8 cellular contexts compared by ENCODE assay signal in the genomic region with DNA sequence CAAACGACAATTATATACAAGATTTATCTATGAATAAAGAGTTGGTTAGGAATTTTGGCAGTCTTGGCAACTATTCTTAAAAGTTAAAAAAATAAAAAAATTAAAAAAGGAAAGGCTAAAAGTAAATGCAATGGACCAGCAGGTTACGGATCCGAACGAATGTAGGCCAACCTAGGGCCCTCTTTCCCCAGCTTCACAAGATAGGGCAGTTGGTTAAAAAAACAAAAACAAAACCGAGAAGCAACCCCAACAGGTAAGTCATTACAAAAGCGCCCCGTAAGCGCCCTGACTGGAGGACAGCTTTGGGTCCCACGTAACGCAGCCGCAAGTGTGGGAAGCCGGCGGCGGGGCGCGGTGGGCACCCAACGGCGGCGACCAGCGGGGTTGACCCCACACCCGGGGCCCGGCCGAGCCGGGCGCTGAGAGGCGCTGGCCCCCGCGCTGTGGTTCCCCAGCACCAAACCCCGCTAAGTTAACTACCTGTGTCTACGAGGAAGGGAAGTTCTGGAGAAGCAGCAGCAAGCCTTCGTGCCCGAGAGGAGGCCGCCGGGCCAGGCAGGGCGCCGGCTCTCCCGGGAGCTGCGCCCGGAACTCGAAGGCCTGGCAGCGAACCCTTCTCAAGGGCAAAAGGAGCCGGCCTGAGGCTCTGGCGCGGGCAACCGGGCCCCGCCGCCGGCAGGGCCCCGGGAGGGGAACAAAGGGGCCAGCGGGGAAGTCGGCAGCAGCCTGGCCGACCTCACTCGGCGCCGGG. TPM values are rescaled to one million over a fixed set of nuclear protein-coding genes. Genes with fewer than 3 reads are reported as not detected.
DNase-seq lines count a peak whose midpoint lies in the region; ATAC-seq, FAIRE-seq and TF ChIP-seq lines count a peak whose summit lies in the region.

No MANE protein-coding gene starts in this region.

- peaks cover 8% of the 10 kb centered on the region; the same call in 1 of the 2 replicates for H3K4me1 ChIP-seq in GM12878 (ENCODE audit: control insufficient read depth, insufficient read depth, low read length)

- no peak for TF ChIP-seq CTCF in GM12878 (IDR thresholded peaks at IDR 0.05 in 2 of 3, conservative IDR thresholded peaks at IDR 0.05 in 1 of 3; ENCODE audit: control insufficient read depth in 2 of 3, extremely low read depth in 1 of 3, insufficient read depth in 1 of 3, low read depth in 3 of 3, low read length in 3 of 3)

- peak overlapping the region; percentile 82 to 96 (median 88) for H3K4me3 Mint-ChIP-seq in immature natural killer cell

- RAD21 ChIA-PET in GM12878 (lab: Charles Lee; ENCODE audit: unreplicated experiment): interaction anchor here (0.9 to 2.9 kb wide), 9 partner anchors 10 to 243 kb away, joined by 3 to 10 read pairs (median 4); no protein-coding TSS in a partner anchor

- H3K27ac ChIP-seq in GM12878 (ENCODE audit: control insufficient read depth, insufficient read depth): peak overlapping the region; percentile 97

- CTCF ChIA-PET in GM12878 (lab: Yijun Ruan, JAX): interaction anchor here (1.0 to 1.9 kb wide), 7 partner anchors 10 to 148 kb away, joined by 3 to 12 read pairs (median 4); no protein-coding TSS in a partner anchor

- no peak for TF ChIP-seq RAD21 in GM12878 (IDR thresholded peaks at IDR 0.05; ENCODE audit: insufficient read depth, low read depth, low read length)

- peaks cover 0 to 6% of the 10 kb centered on the region in 2 experiments; a peak in 2 of 4 replicates for H3K36me3 ChIP-seq in GM12878 (ENCODE audit: control insufficient read depth in 2 of 2, insufficient read depth in 2 of 2, low read length in 1 of 2)

- WGBS in GM12878 (ENCODE audit: insufficient coverage, insufficient replicate concordance, low lambda C conversion rate, missing lambda C conversion rate): 0% methylated on average over 46 of the region's 55 CpGs

- H3K4me2 ChIP-seq in GM12878 (ENCODE audit: control insufficient read depth, insufficient read depth): peak overlapping the region; percentile 65

- no peak for TF ChIP-seq EP300 in GM12878 (IDR thresholded peaks at IDR 0.05; ENCODE audit: borderline replicate concordance in 1 of 2, control insufficient read depth in 1 of 2, low read depth in 2 of 2, low read length in 2 of 2)

- H3K9me3 ChIP-seq in GM12878 (replicated peaks; ENCODE audit: control insufficient read depth, insufficient read depth, low read length): no peaks in the 10 kb centered on the region; the same call in 2 of the 3 replicates

- no peak for FAIRE-seq in GM12878 (lab: Jason Lieb, UNC)

- SMC1A ChIA-PET in GM12878 (lab: Charles Lee; ENCODE audit: uncharacterized antibody, unreplicated experiment): interaction anchor here (1.0 to 1.8 kb wide), 7 partner anchors 11 to 245 kb away, joined by 3 to 6 read pairs (median 3); a partner anchor contains a TSS

- POLR2A ChIA-PET in GM12878 (lab: Charles Lee): interaction anchor here (0.5 kb wide), 1 partner anchor 136 kb away, joined by 3 read pairs; no protein-coding TSS in a partner anchor

- H3K79me2 ChIP-seq in GM12878 (ENCODE audit: control insufficient read depth, insufficient read depth, low read length): peaks cover 47% of the 10 kb centered on the region

- intact Hi-C loops in GM12878 (cut with micrococcal nuclease; ENCODE audit: unreplicated experiment): loop anchor here (5.0 kb wide), 1 partner anchor 216 kb away; a partner anchor contains a TSS

- no TSS peak for BruUV-seq in GM12878 (replicated peaks; lab: Mats Ljungman, UMichigan)

- H3K27me3 Mint-ChIP-seq in immature natural killer cell (ENCODE audit: low read depth in 3 of 3): peaks cover 16 to 26% (median 21%) of the 10 kb centered on the region in 3 donors

- H3K27me3 ChIP-seq in GM12878 (replicated peaks in 1 of 2; ENCODE audit: control insufficient read depth in 2 of 2, insufficient read depth in 2 of 2, low read length in 1 of 2): no peaks in the 10 kb centered on the region

- peak overlapping the region; percentile 66 for H2AFZ ChIP-seq in GM12878 (ENCODE audit: control insufficient read depth, low read depth, low read length)

- H3K36me3 Mint-ChIP-seq in immature natural killer cell: peaks cover 3 to 18% (median 7%) of the 10 kb centered on the region in 3 donors

- no peaks in the 10 kb centered on the region for H4K20me1 ChIP-seq in GM12878 (ENCODE audit: control insufficient read depth, insufficient read depth)

- H3K4me1 Mint-ChIP-seq in immature natural killer cell: peaks cover 62 to 78% of the 10 kb centered on the region in 2 donors

- peaks cover 0 to 2% (median 0%) of the 10 kb centered on the region in 6 donors for H3K9me3 Mint-ChIP-seq in immature natural killer cell

- H3K4me3 ChIP-seq in GM12878: peak overlapping the region; percentile 90

- in situ Hi-C loops in GM12878 (cut with MboI): no loop called here

- DNase-seq in C1 segment of cervical spinal cord (lab: John Stamatoyannopoulos, UW) (peak in 8 of 14 donors; percentile 26 to 83 (median 55)), GM19238 (ENCODE audit: insufficient read length, low spot score) (peak; percentile 36), T-helper 2 cell (peak; percentile 17 to 75 (median 50)), GM12878 (ENCODE audit: low read depth, low spot score) (no peak), immature natural killer cell (peak; percentile 67 to 70 (median 67)), NCI-H2196 treated with DMSO at 0.1 percent for 48 hours (lab: John Stamatoyannopoulos, UW; ENCODE audit: unreplicated experiment) (no peak)
- DNase-seq in stimulated activated CD4-positive, alpha-beta T cell treated with anti-CD3 and anti-CD28 coated beads, Interleukin-1b, Interleukin-23, amount 100 ng/mL, for 24 hours (ENCODE audit: low read depth in 4 of 4, low spot score in 1 of 4): peak; percentile 16 to 41 (median 28)

- H3K27ac Mint-ChIP-seq in immature natural killer cell: peak overlapping the region; percentile 82 to 99 (median 96)

- ATAC-seq in HG03432 (IDR thresholded peaks at IDR 0.05; ENCODE audit: unreplicated experiment) (peak; percentile 17), GM12878 (peak; percentile 28)

- H3K9ac ChIP-seq in GM12878 (ENCODE audit: control insufficient read depth, insufficient read depth, low read length): peak overlapping the region; percentile 98

- no peak; the same call in 1 of the 2 replicates for TF ChIP-seq POLR2A in GM12878 (IDR thresholded peaks at IDR 0.05; ENCODE audit: low read depth, low read length)

TF ChIP-seq in GM12878, 131 proteins besides CTCF, POLR2A, EP300 and RAD21 (continues in another document):
- TF ChIP-seq SREBF2 (IDR thresholded peaks at IDR 0.05; ENCODE audit: low read length) (no peak), GABPA (IDR thresholded peaks at IDR 0.05; ENCODE audit: low read depth) (no peak), RCOR1 (conservative IDR thresholded peaks at IDR 0.05; ENCODE audit: low read depth, low read length) (no peak), PAX5 (IDR thresholded peaks at IDR 0.05; ENCODE audit: borderline replicate concordance, low read depth, low read length) (no peak), NR2F1 (conservative IDR thresholded peaks at IDR 0.05) (peak; percentile 38; the same call in 1 of the 2 replicates), MTA2 (IDR thresholded peaks at IDR 0.05; ENCODE audit: low read depth) (no peak), ZNF384 (IDR thresholded peaks at IDR 0.05; ENCODE audit: borderline replicate concordance, low read depth, low read length) (0 out of 2 replicates have a peak, but pooled peaks have one; percentile 29), TCF7 (IDR thresholded peaks at IDR 0.05; ENCODE audit: borderline replicate concordance) (no peak), ASH2L (IDR thresholded peaks at IDR 0.05; ENCODE audit: borderline replicate concordance, low read depth) (peak; percentile 95; the same call in 1 of the 2 replicates)
- TF ChIP-seq, protein P1, sequence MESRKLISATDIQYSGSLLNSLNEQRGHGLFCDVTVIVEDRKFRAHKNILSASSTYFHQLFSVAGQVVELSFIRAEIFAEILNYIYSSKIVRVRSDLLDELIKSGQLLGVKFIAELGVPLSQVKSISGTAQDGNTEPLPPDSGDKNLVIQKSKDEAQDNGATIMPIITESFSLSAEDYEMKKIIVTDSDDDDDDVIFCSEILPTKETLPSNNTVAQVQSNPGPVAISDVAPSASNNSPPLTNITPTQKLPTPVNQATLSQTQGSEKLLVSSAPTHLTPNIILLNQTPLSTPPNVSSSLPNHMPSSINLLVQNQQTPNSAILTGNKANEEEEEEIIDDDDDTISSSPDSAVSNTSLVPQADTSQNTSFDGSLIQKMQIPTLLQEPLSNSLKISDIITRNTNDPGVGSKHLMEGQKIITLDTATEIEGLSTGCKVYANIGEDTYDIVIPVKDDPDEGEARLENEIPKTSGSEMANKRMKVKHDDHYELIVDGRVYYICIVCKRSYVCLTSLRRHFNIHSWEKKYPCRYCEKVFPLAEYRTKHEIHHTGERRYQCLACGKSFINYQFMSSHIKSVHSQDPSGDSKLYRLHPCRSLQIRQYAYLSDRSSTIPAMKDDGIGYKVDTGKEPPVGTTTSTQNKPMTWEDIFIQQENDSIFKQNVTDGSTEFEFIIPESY (IDR thresholded peaks at IDR 0.05): no peak

RNA-seq across cellular contexts. Expression of a gene that starts 0.9 kb away (rescaled TPM):
- total RNA-seq in GM12878 (2013; cell fraction: nucleolus; rRNA removed): 424 and 467 TPM in 2 replicates
- total RNA-seq in GM12878 (2014; rRNA removed): 72.6 and 89.9 TPM in 2 replicates
- 99.1 and 104 TPM in 2 replicates for total RNA-seq in GM12878 (2014; rRNA removed; fragmentation: Illumina TruSeq; extraction: Trizol)
- 82.3 and 85.5 TPM in 2 replicates for total RNA-seq in GM12878 (2021)
- 39.7 TPM for polyA plus RNA-seq in GM12878 (2011; ENCODE audit: low read depth)
- polyA plus RNA-seq in GM12878 (2011; rRNA removed): 116 and 120 TPM in 2 replicates
- 58.4 and 59.6 TPM in 2 replicates for polyA plus RNA-seq in GM12878 (2011; cell fraction: cytosol; rRNA removed)
- polyA plus RNA-seq in GM12878 (2011; cell fraction: nucleus; rRNA removed): 122 and 143 TPM in 2 replicates
- 37.8 and 45.9 TPM in 2 replicates for polyA plus RNA-seq in GM12878 (2012)
- 65.5 and 80.6 TPM in 2 replicates for polyA plus RNA-seq in GM12878 (2014; fragmentation: Illumina TruSeq; extraction: Trizol)
- 10 to 100 TPM; 27.3 to 27.4 TPM for polyA plus RNA-seq in GM12878 (2014; fragmentation: Nextera tagmentation; extraction: Ambion mirVana)
- 41.7 and 50.0 TPM in 2 replicates for polyA plus RNA-seq in GM12878 (2014; rRNA removed)
- 10 to 100 TPM; 34.6 to 42.6 TPM for polyA plus RNA-seq in GM12878 (2016; fragmentation: Nextera tagmentation; extraction: Ambion mirVana)
- 278 and 310 TPM in 2 replicates for polyA minus RNA-seq in GM12878 (2011; rRNA and poly(A)+ RNA removed)
- polyA minus RNA-seq in GM12878 (2011; cell fraction: cytosol; rRNA and poly(A)+ RNA removed): 75.9 and 78.3 TPM in 2 replicates
- 107 and 172 TPM in 2 replicates for polyA minus RNA-seq in GM12878 (2011; cell fraction: nucleus; rRNA and poly(A)+ RNA removed)
- polyA plus RNA-seq in immature natural killer cell: 10 to 100 TPM; 10.6 to 36.1 (median 22.2) TPM

Comparison
In these comparisons a context has a peak if more than half of its experiments do, and no peak if none do; other contexts are left out.
1. DNase-seq: peak in C1 segment of cervical spinal cord (8 of 14), GM19238 (single experiment), T-helper 2 cell (5 of 5), immature natural killer cell (3 of 3) and stimulated activated CD4-positive, alpha-beta T cell treated with anti-CD3 and anti-CD28 coated beads, Interleukin-1b, Interleukin-23, amount 100 ng/mL, for 24 hours (4 of 4); none in GM12878 (single experiment) and NCI-H2196 treated with DMSO at 0.1 percent for 48 hours (single experiment).